Comparison of ENCODE assay signal across 9 cellular contexts in genomic region chr17:82751171-82751570, GRCh38. TPM values are rescaled to one million over a fixed set of nuclear protein-coding genes. Genes with fewer than 3 reads are reported as not detected.
DNase-seq lines count a peak whose midpoint lies in the region; FAIRE-seq and TF ChIP-seq lines count a peak whose summit lies in the region.
"Had no signal": no experiment of that assay in that cellular context is flagged by ENCODE, and none has a peak within 500 bp of the region (broad histone marks: within the 10 kb centered on the region; RNA-seq: fewer than 3 reads in every experiment).

No MANE protein-coding gene starts in this region.

- POLR2A ChIA-PET in activated CD4-positive, alpha-beta T cell treated with anti-CD3 and anti-CD28 coated beads, Interleukin-2, amount 10 ng/mL, durations not matched to agents 7 days and 5 days (lab: Charles Lee), result no interaction called here

- H3K27ac Mint-ChIP-seq in activated CD4-positive, alpha-beta T cell treated with anti-CD3 and anti-CD28 coated beads, Interleukin-2, amount 10 ng/mL, durations not matched to agents 7 days and 5 days, result no peak overlapping the region

- H3K4me3 Mint-ChIP-seq in activated CD4-positive, alpha-beta T cell treated with anti-CD3 and anti-CD28 coated beads, Interleukin-2, amount 10 ng/mL, durations not matched to agents 7 days and 5 days, result no peak overlapping the region

- TF ChIP-seq CTCF in fibroblast of the aortic adventitia (IDR thresholded peaks at IDR 0.05; ENCODE audit: insufficient read depth, low read length), result no peak

- H3K4me1 Mint-ChIP-seq in activated CD4-positive, alpha-beta T cell treated with anti-CD3 and anti-CD28 coated beads, Interleukin-2, amount 10 ng/mL, durations not matched to agents 7 days and 5 days, result peaks cover 21% of the 10 kb centered on the region

- H3K4me3 ChIP-seq in fibroblast of the aortic adventitia (ENCODE audit: low read depth, low read length), result peak overlapping the region; percentile 68
- peak overlapping the region; percentile 45 to 91 (median 78) for H3K4me3 ChIP-seq in skin epidermis

- peak; percentile 5 for DNase-seq in activated CD4-positive, alpha-beta T cell treated with anti-CD3 and anti-CD28 coated beads, Interleukin-2, amount 50 U/mL, for 1 hour
- no peak for DNase-seq in activated CD4-positive, alpha-beta T cell treated with anti-CD3 and anti-CD28 coated beads, Interleukin-2, amount 10 ng/mL, durations not matched to agents 7 days and 5 days
- DNase-seq in NCI-H748 treated with DMSO at 0.1 percent for 48 hours (lab: John Stamatoyannopoulos, UW) (peak; percentile 61), fibroblast of the aortic adventitia (ENCODE audit: low read depth) (peak; percentile 25), epidermal melanocyte (ENCODE audit: insufficient read length, low spot score) (no peak), NCI-H1436 (lab: John Stamatoyannopoulos, UW) (no peak), urothelium cell line (ENCODE audit: low spot score) (no peak)

- peak overlapping the region in 12 of 21 experiments; percentile 29 to 78 (median 59) for H3K27ac ChIP-seq in skin epidermis

- CTCF ChIA-PET in activated CD4-positive, alpha-beta T cell treated with anti-CD3 and anti-CD28 coated beads, Interleukin-2, amount 10 ng/mL, durations not matched to agents 7 days and 5 days (lab: Charles Lee), result no interaction called here

- peaks cover 7% of the 10 kb centered on the region for H3K36me3 Mint-ChIP-seq in activated CD4-positive, alpha-beta T cell treated with anti-CD3 and anti-CD28 coated beads, Interleukin-2, amount 10 ng/mL, durations not matched to agents 7 days and 5 days (ENCODE audit: low read depth)

- peaks cover 2% of the 10 kb centered on the region for H3K9me3 Mint-ChIP-seq in activated CD4-positive, alpha-beta T cell treated with anti-CD3 and anti-CD28 coated beads, Interleukin-2, amount 10 ng/mL, durations not matched to agents 7 days and 5 days

- no peak for FAIRE-seq in urothelium cell line (lab: Jason Lieb, UNC)

- H3K27me3 Mint-ChIP-seq in activated CD4-positive, alpha-beta T cell treated with anti-CD3 and anti-CD28 coated beads, Interleukin-2, amount 10 ng/mL, durations not matched to agents 7 days and 5 days, result no peaks in the 10 kb centered on the region

RNA-seq across cellular contexts. Expression of gene TBCD, which starts 0.7 kb away (rescaled TPM):
- 100 to 1,000 TPM; 155 to 157 TPM for total RNA-seq in activated CD4-positive, alpha-beta T cell treated with anti-CD3 and anti-CD28 coated beads, Interleukin-2, amount 10 ng/mL, durations not matched to agents 7 days and 5 days
- total RNA-seq in fibroblast of the aortic adventitia (ENCODE audit: low replicate concordance), result 39.5 and 80.3 TPM in 2 replicates

RNA-seq across cellular contexts. Expression of gene FN3K, which starts 15.8 kb away (rescaled TPM):
- 1 to 10 TPM; 2.0 to 4.2 TPM for total RNA-seq in activated CD4-positive, alpha-beta T cell treated with anti-CD3 and anti-CD28 coated beads, Interleukin-2, amount 10 ng/mL, durations not matched to agents 7 days and 5 days
- total RNA-seq in fibroblast of the aortic adventitia (ENCODE audit: low replicate concordance), result 0.74 and 2.8 TPM in 2 replicates
- total RNA-seq: Daoy had no signal

RNA-seq across cellular contexts. Expression of gene FN3KRP, which starts 34.7 kb away (rescaled TPM):
- 10 to 100 TPM; 37.8 to 40.9 TPM for total RNA-seq in activated CD4-positive, alpha-beta T cell treated with anti-CD3 and anti-CD28 coated beads, Interleukin-2, amount 10 ng/mL, durations not matched to agents 7 days and 5 days
- total RNA-seq in fibroblast of the aortic adventitia (ENCODE audit: low replicate concordance), result 5.6 and 18.7 TPM in 2 replicates

RNA-seq across cellular contexts. Expression of gene RAB40B, which starts 52.7 kb away (rescaled TPM):
- 1 to 10 TPM; 1.7 to 2.2 TPM for total RNA-seq in activated CD4-positive, alpha-beta T cell treated with anti-CD3 and anti-CD28 coated beads, Interleukin-2, amount 10 ng/mL, durations not matched to agents 7 days and 5 days
- 8.4 and 8.5 TPM in 2 replicates for total RNA-seq in fibroblast of the aortic adventitia (ENCODE audit: low replicate concordance)

Comparison
In these comparisons a context has a peak if more than half of its experiments do, and no peak if none do; other contexts are left out.
1. DNase-seq: peak in activated CD4-positive, alpha-beta T cell treated with anti-CD3 and anti-CD28 coated beads, Interleukin-2, amount 50 U/mL, for 1 hour (single experiment), NCI-H748 treated with DMSO at 0.1 percent for 48 hours (single experiment) and fibroblast of the aortic adventitia (single experiment); none in activated CD4-positive, alpha-beta T cell treated with anti-CD3 and anti-CD28 coated beads, Interleukin-2, amount 10 ng/mL, durations not matched to agents 7 days and 5 days (single experiment), epidermal melanocyte (single experiment), NCI-H1436 (single experiment) and urothelium cell line (single experiment).